In the genomic region with DNA sequence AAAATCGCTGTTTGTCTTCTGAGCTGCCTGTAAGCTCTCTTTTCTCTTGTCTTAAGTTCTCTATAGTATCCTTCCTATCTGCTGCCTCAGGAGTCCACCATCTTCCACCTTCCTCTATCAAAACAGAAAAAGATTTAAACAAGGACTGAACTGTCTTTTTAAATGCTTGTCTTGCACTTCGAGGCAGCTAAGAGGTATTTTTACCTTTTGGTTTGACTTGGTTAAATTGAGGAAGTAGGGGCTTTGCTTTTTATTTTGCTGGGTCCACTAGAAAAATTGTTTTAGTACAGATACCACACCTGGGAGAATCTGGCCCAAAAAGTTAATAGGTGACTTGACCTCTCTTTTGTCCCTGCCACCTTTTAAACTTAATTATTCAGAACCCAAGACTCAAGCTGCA, we compare ENCODE assay signal across 17 cellular contexts. TPM values are rescaled to one million over a fixed set of nuclear protein-coding genes. Genes with fewer than 3 reads are reported as not detected.
A peak's percentile ranks its signal among the peaks of the same experiment; 100 is the strongest.
DNase-seq lines count a peak whose midpoint lies in the region; ATAC-seq and TF ChIP-seq lines count a peak whose summit lies in the region.
"Had no signal": no experiment of that assay in that cellular context is flagged by ENCODE, and none has a peak within 500 bp of the region (broad histone marks: within the 10 kb centered on the region; RNA-seq: fewer than 3 reads in every experiment).

No MANE protein-coding gene starts in this region.

- H3K9ac ChIP-seq in KMS-11 (no peak overlapping the region), iPS-20b (ENCODE audit: low read depth, low read length) (peak overlapping the region; percentile 20; the same call in 1 of the 2 replicates)

- no peak overlapping the region for H2AFZ ChIP-seq in KMS-11 (ENCODE audit: low read depth)

- no peaks in the 10 kb centered on the region for H3K36me3 Mint-ChIP-seq in effector memory CD8-positive, alpha-beta T cell (ENCODE audit: insufficient read depth)

- DNase-seq in GM06990 (ENCODE audit: extremely low read depth, insufficient read length): peak; percentile 21
- DNase-seq in occipital lobe (lab: John Stamatoyannopoulos, UW): no peak
- DNase-seq in effector memory CD8-positive, alpha-beta T cell: no peak
- DNase-seq in HUDEP-2 (lab: John Stamatoyannopoulos, UW; ENCODE audit: unreplicated experiment in 76 of 76): no peak
- DNase-seq: esophagus squamous epithelium; hypothalamus; left lung; naive thymus-derived CD4-positive, alpha-beta T cell; NCI-H748 treated with DMSO at 0.1 percent for 48 hours; right cardiac atrium; SJCRH30; stimulated activated CD4-positive, alpha-beta T cell treated with anti-CD3 and anti-CD28 coated beads, Interleukin-2, amount 100 ng/mL, for 48 hours had no signal

- no peak overlapping the region for H3K4me3 Mint-ChIP-seq in effector memory CD8-positive, alpha-beta T cell

- H3K27me3 ChIP-seq in GM06990 (replicated peaks; ENCODE audit: control insufficient read depth, insufficient read depth, low read length) (no peaks in the 10 kb centered on the region), KMS-11 (ENCODE audit: insufficient read depth, low read depth) (no peaks in the 10 kb centered on the region), iPS-20b (ENCODE audit: insufficient read depth, low read length) (no peaks in the 10 kb centered on the region)
- H3K27me3 ChIP-seq: esophagus squamous epithelium, left lung, SJCRH30 had no signal

- no peak for TF ChIP-seq CTCF in GM06990 (IDR thresholded peaks at IDR 0.05; ENCODE audit: insufficient read depth, low read length, poor library complexity, severe bottlenecking)
- no peak for TF ChIP-seq CTCF in KMS-11 (conservative IDR thresholded peaks at IDR 0.05; ENCODE audit: low read depth, low read length)

- peak; percentile 18 for ATAC-seq in GM19397 (IDR thresholded peaks at IDR 0.05; ENCODE audit: unreplicated experiment)
- ATAC-seq in effector memory CD8-positive, alpha-beta T cell (replicated peaks): no peak
- ATAC-seq: K562; left lung; naive thymus-derived CD4-positive, alpha-beta T cell; right cardiac atrium had no signal

- peaks cover 0 to 4% of the 10 kb centered on the region in 2 donors for H3K4me1 Mint-ChIP-seq in effector memory CD8-positive, alpha-beta T cell (ENCODE audit: low read depth in 2 of 2)

- H3K4me3 ChIP-seq in GM06990 (replicated peaks; ENCODE audit: low read depth, low read length): no peak overlapping the region
- H3K4me3 ChIP-seq in KMS-11 (IDR thresholded peaks at IDR 0.05; ENCODE audit: insufficient read depth, low read depth, low read length): peak overlapping the region; percentile 33
- no peak overlapping the region for H3K4me3 ChIP-seq in iPS-20b (ENCODE audit: low read length)
- H3K4me3 ChIP-seq: esophagus squamous epithelium, K562, left lung, SJCRH30 had no signal

- H4K20me1 ChIP-seq in KMS-11 (ENCODE audit: insufficient read depth): no peaks in the 10 kb centered on the region

- H3K4me1 ChIP-seq in KMS-11 (ENCODE audit: low read depth, poor library complexity, severe bottlenecking) (peaks cover 39% of the 10 kb centered on the region), iPS-20b (ENCODE audit: insufficient read depth, low read length) (peaks cover 11% of the 10 kb centered on the region; the same call in 1 of the 2 replicates)
- H3K4me1 ChIP-seq: SJCRH30 had no signal

- no peaks in the 10 kb centered on the region for H3K36me3 ChIP-seq in GM06990 (ENCODE audit: control insufficient read depth, insufficient read depth, low read length)
- no peaks in the 10 kb centered on the region for H3K36me3 ChIP-seq in KMS-11 (ENCODE audit: insufficient read depth)
- H3K36me3 ChIP-seq in iPS-20b (ENCODE audit: insufficient read depth, low read depth, low read length): no peaks in the 10 kb centered on the region
- H3K36me3 ChIP-seq: esophagus squamous epithelium, left lung had no signal

- peak overlapping the region; percentile 33; the same call in 1 of the 2 replicates for H3K27ac ChIP-seq in KMS-11
- peak overlapping the region; percentile 14 for H3K27ac ChIP-seq in iPS-20b (ENCODE audit: low read length)
- H3K27ac ChIP-seq: C4-2B, esophagus squamous epithelium, left lung, SJCRH30 had no signal

- H3K9me3 ChIP-seq in iPS-20b (ENCODE audit: insufficient read depth, low read depth, low read length): no peaks in the 10 kb centered on the region
- H3K9me3 ChIP-seq: esophagus squamous epithelium, left lung had no signal

- H3K4me2 ChIP-seq in KMS-11: peak overlapping the region; percentile 80

- H3K27ac Mint-ChIP-seq in effector memory CD8-positive, alpha-beta T cell: no peak overlapping the region

- H3K79me2 ChIP-seq in KMS-11 (ENCODE audit: insufficient read depth, low read depth): peaks cover 19% of the 10 kb centered on the region; the same call in 1 of the 2 replicates

- H3K27me3 Mint-ChIP-seq in effector memory CD8-positive, alpha-beta T cell: no peaks in the 10 kb centered on the region

- H3K9me3 Mint-ChIP-seq in effector memory CD8-positive, alpha-beta T cell: no peaks in the 10 kb centered on the region

RNA-seq across cellular contexts. Expression of a gene that starts 12.2 kb away (rescaled TPM):
- 82.2 TPM for total RNA-seq in occipital lobe
